Comparison of ENCODE assay signal across 20 cellular contexts in the genomic region with DNA sequence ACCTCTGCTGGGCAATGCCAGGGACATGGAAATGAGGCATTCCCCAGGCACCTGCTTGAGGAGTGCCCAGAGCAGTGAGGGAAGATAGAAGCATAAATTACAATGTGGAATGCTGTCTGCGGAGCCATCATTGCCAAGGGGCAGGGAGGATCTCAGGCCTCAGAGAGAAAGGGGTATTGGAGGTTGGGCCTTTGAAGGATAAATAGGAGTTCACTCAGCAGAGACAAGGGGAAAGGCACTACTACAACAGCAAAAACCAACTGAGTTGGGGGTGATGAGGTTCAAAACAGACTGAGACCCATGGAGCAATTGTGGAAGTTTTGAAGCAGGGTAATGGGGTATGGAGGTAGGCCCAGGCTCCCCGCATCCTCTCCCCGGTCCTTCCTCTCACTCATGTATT. TPM values are rescaled to one million over a fixed set of nuclear protein-coding genes. Genes with fewer than 3 reads are reported as not detected.
DNase-seq lines count a peak whose midpoint lies in the region; ATAC-seq and TF ChIP-seq lines count a peak whose summit lies in the region.
"Had no signal": no experiment of that assay in that cellular context is flagged by ENCODE, and none has a peak within 500 bp of the region (broad histone marks: within the 10 kb centered on the region; RNA-seq: fewer than 3 reads in every experiment).

No MANE protein-coding gene starts in this region.

- TF ChIP-seq POLR2A in HCT116 (IDR thresholded peaks at IDR 0.05; ENCODE audit: borderline replicate concordance, extremely low read depth, insufficient read depth, insufficient read length) = no peak

- BruUV-seq in Caco-2 (replicated peaks; lab: Mats Ljungman, UMichigan) (no TSS peak), HCT116 (replicated peaks; lab: Mats Ljungman, UMichigan) (no TSS peak)

- no peak for TF ChIP-seq RAD21 in HCT116 (IDR thresholded peaks at IDR 0.05; ENCODE audit: low read depth)

- H3K9me3 ChIP-seq in Caco-2 = no peaks in the 10 kb centered on the region
- H3K9me3 ChIP-seq in HCT116 (ENCODE audit: control insufficient read depth in 1 of 2, insufficient read depth in 1 of 2, low read depth in 1 of 2, low read length in 2 of 2) = no peaks in the 10 kb centered on the region
- H3K9me3 ChIP-seq: SJCRH30 had no signal

- H3K79me2 ChIP-seq in HCT116 (ENCODE audit: insufficient read depth, low read length) = no peaks in the 10 kb centered on the region

- no peak overlapping the region for H3K9ac ChIP-seq in HCT116 (ENCODE audit: low read length)

- no peak for TF ChIP-seq CTCF in Caco-2 (IDR thresholded peaks at IDR 0.05; ENCODE audit: insufficient read depth in 1 of 2, low read depth in 1 of 2, low read length in 1 of 2, severe bottlenecking in 1 of 2, unreplicated experiment in 1 of 2)
- TF ChIP-seq CTCF in HCT116 (IDR thresholded peaks at IDR 0.05 in 2 of 3, conservative IDR thresholded peaks at IDR 0.05 in 1 of 3; ENCODE audit: borderline replicate concordance in 1 of 3, insufficient read depth in 1 of 3, low read depth in 2 of 3, low read length in 2 of 3) = no peak
- TF ChIP-seq CTCF in brain (conservative IDR thresholded peaks at IDR 0.05) = no peak
- no peak for TF ChIP-seq CTCF in neural crest cell (conservative IDR thresholded peaks at IDR 0.05)

- no peaks in the 10 kb centered on the region for H4K20me1 ChIP-seq in HCT116 (ENCODE audit: insufficient read depth)

- H2AFZ ChIP-seq in HCT116 (ENCODE audit: low read depth, low read length, poor library complexity, severe bottlenecking) = no peak overlapping the region

- H3K27me3 Mint-ChIP-seq in Caco-2 (ENCODE audit: insufficient read depth, unreplicated experiment) (no peaks in the 10 kb centered on the region), brain (peaks cover 3% of the 10 kb centered on the region), neural crest cell (ENCODE audit: low read depth) (peaks cover 22% of the 10 kb centered on the region)
- H3K27me3 Mint-ChIP-seq: CD4-positive, CD25-positive, alpha-beta regulatory T cell had no signal

- H3K4me1 Mint-ChIP-seq in Caco-2 (ENCODE audit: low read depth, unreplicated experiment) = no peaks in the 10 kb centered on the region
- peaks cover 44% of the 10 kb centered on the region for H3K4me1 Mint-ChIP-seq in brain
- peaks cover 32% of the 10 kb centered on the region for H3K4me1 Mint-ChIP-seq in neural crest cell

- intact Hi-C loops in Caco-2 (cut with micrococcal nuclease; ENCODE audit: unreplicated experiment) = no loop called here
- intact Hi-C loops in HCT116 (cut with micrococcal nuclease) = no loop called here

- no peaks in the 10 kb centered on the region for H3K9me3 Mint-ChIP-seq in Caco-2 (ENCODE audit: unreplicated experiment)
- H3K9me3 Mint-ChIP-seq in brain = no peaks in the 10 kb centered on the region
- H3K9me3 Mint-ChIP-seq in neural crest cell = no peaks in the 10 kb centered on the region
- H3K9me3 Mint-ChIP-seq: H9 had no signal

- H3K4me1 ChIP-seq in Caco-2 (no peaks in the 10 kb centered on the region), HCT116 (ENCODE audit: control insufficient read depth in 1 of 2, insufficient read depth in 2 of 2, low read length in 2 of 2) (peaks cover 0 to 18% of the 10 kb centered on the region in 2 experiments; a peak in 1 of 4 replicates)
- H3K4me1 ChIP-seq: SJCRH30 had no signal

- 0 out of 2 replicates have a peak overlapping the region, but pooled peaks have one; percentile 9 for H3K27ac ChIP-seq in HCT116 (ENCODE audit: low read depth, low read length)
- H3K27ac ChIP-seq: HL-60, SJCRH30 had no signal

- peaks cover 67% of the 10 kb centered on the region for H3K36me3 Mint-ChIP-seq in Caco-2 (ENCODE audit: insufficient read depth, unreplicated experiment)
- H3K36me3 Mint-ChIP-seq in brain = peaks cover 34% of the 10 kb centered on the region
- peaks cover 12% of the 10 kb centered on the region for H3K36me3 Mint-ChIP-seq in neural crest cell (ENCODE audit: low read depth)

- H3K4me3 ChIP-seq in Caco-2 (ENCODE audit: low read depth, low read length) (no peak overlapping the region), HCT116 (replicated peaks in 1 of 2; ENCODE audit: low read depth in 1 of 2, low read length in 2 of 2) (no peak overlapping the region)
- H3K4me3 ChIP-seq: SJCRH30 had no signal

- DNase-seq in Caco-2 (no peak), HCT116 (ENCODE audit: low read depth, low spot score) (no peak), neural crest cell (ENCODE audit: low read depth, low spot score) (no peak), NCI-H1105 (lab: John Stamatoyannopoulos, UW) (no peak), NCI-H2196 (lab: John Stamatoyannopoulos, UW; ENCODE audit: unreplicated experiment) (no peak)
- no peak for DNase-seq in stimulated activated naive CD4-positive, alpha-beta T cell treated with Interleukin-2 at 50 U/mL for 16 hours (lab: John Stamatoyannopoulos, UW)
- DNase-seq: CD4-positive, CD25-positive, alpha-beta regulatory T cell; DMS79 treated with DMSO at 0.1 percent for 48 hours; H9; KBM-7; NCI-H1092; NCI-H146; NCI-H2029; NCI-H226; NCI-H510A treated with DMSO at 0.1 percent for 48 hours; NCI-H748 treated with DMSO at 0.1 percent for 48 hours; NK-92 treated with Interleukin-12 subunit alpha and Interleukin-12 subunit beta, amount 100 ng/mL, for 24 hours; SJCRH30 had no signal

- RAD21 ChIA-PET in HCT116 (lab: Charles Lee; ENCODE audit: low non-redundant PET in 1 of 2, low total read pairs in 2 of 2, uncharacterized antibody in 2 of 2, unreplicated experiment in 2 of 2) = no interaction called here

- H3K4me2 ChIP-seq in HCT116 (ENCODE audit: low read length) = no peak overlapping the region

- H3K36me3 ChIP-seq in Caco-2 (ENCODE audit: control insufficient read depth, insufficient read depth, low read length) (peaks cover 2% of the 10 kb centered on the region; the same call in 1 of the 2 replicates), HCT116 (ENCODE audit: control insufficient read depth in 1 of 2, insufficient read depth in 2 of 2, low read length in 2 of 2) (peaks cover 2 to 7% of the 10 kb centered on the region in 2 experiments; a peak in 3 of 4 replicates)

- POLR2A ChIA-PET in Caco-2 (lab: Charles Lee) = no interaction called here
- POLR2A ChIA-PET in HCT116 (lab: Charles Lee) = no interaction called here

- ATAC-seq in HCT116 = no peak

- CTCF ChIA-PET in Caco-2 (lab: Charles Lee) = no interaction called here
- CTCF ChIA-PET in HCT116 (lab: Charles Lee) = no interaction called here

- H3K4me3 Mint-ChIP-seq in Caco-2 (ENCODE audit: unreplicated experiment) = no peak overlapping the region
- no peak overlapping the region for H3K4me3 Mint-ChIP-seq in brain
- peak overlapping the region; percentile 65 for H3K4me3 Mint-ChIP-seq in neural crest cell
- H3K4me3 Mint-ChIP-seq: CD4-positive, CD25-positive, alpha-beta regulatory T cell; H9 had no signal

- H3K9me2 ChIP-seq in HCT116 (ENCODE audit: insufficient read depth) = no peaks in the 10 kb centered on the region

- peak overlapping the region; percentile 8 for H3K27ac Mint-ChIP-seq in Caco-2 (ENCODE audit: unreplicated experiment)
- H3K27ac Mint-ChIP-seq in brain = peak overlapping the region in 4 of 5 experiments; percentile 7 to 83 (median 72)
- H3K27ac Mint-ChIP-seq in neural crest cell (ENCODE audit: unreplicated experiment) = no peak overlapping the region

- no peaks in the 10 kb centered on the region for H3K27me3 ChIP-seq in Caco-2 (replicated peaks; ENCODE audit: control insufficient read depth, insufficient read depth, low read length)
- no peaks in the 10 kb centered on the region for H3K27me3 ChIP-seq in HCT116 (ENCODE audit: insufficient read depth, low read length)
- H3K27me3 ChIP-seq: SJCRH30 had no signal

TF ChIP-seq in HCT116, 20 proteins besides CTCF, POLR2A, EP300 and RAD21 (continues in another document):
- TF ChIP-seq ZNF274 (IDR thresholded peaks at IDR 0.05; ENCODE audit: low read depth, low read length) (no peak), POLR2AphosphoS5 (IDR thresholded peaks at IDR 0.05; ENCODE audit: low read depth, low read length) (no peak), SIN3A (IDR thresholded peaks at IDR 0.05; ENCODE audit: low read depth) (no peak), CEBPB (IDR thresholded peaks at IDR 0.05; ENCODE audit: low read depth) (no peak), FOSL1 (IDR thresholded peaks at IDR 0.05; ENCODE audit: low read depth) (no peak), ELF1 (IDR thresholded peaks at IDR 0.05; ENCODE audit: borderline replicate concordance, low read depth) (no peak), YY1 (IDR thresholded peaks at IDR 0.05; ENCODE audit: extremely low read depth, insufficient replicate concordance, low read depth, low read length) (no peak), CBX3 (IDR thresholded peaks at IDR 0.05; ENCODE audit: low read depth) (no peak), EZH2 (IDR thresholded peaks at IDR 0.05) (no peak), EGR1 (IDR thresholded peaks at IDR 0.05; ENCODE audit: low read depth) (no peak)
- TF ChIP-seq, protein P1, sequence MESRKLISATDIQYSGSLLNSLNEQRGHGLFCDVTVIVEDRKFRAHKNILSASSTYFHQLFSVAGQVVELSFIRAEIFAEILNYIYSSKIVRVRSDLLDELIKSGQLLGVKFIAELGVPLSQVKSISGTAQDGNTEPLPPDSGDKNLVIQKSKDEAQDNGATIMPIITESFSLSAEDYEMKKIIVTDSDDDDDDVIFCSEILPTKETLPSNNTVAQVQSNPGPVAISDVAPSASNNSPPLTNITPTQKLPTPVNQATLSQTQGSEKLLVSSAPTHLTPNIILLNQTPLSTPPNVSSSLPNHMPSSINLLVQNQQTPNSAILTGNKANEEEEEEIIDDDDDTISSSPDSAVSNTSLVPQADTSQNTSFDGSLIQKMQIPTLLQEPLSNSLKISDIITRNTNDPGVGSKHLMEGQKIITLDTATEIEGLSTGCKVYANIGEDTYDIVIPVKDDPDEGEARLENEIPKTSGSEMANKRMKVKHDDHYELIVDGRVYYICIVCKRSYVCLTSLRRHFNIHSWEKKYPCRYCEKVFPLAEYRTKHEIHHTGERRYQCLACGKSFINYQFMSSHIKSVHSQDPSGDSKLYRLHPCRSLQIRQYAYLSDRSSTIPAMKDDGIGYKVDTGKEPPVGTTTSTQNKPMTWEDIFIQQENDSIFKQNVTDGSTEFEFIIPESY (IDR thresholded peaks at IDR 0.05; ENCODE audit: extremely low read depth, insufficient replicate concordance, low read length) = no peak

RNA-seq across cellular contexts. Expression of a gene that starts 32.8 kb away (rescaled TPM):
- total RNA-seq in Caco-2 (2022) (109 and 118 TPM in 2 replicates), HCT116 (2021; ENCODE audit: unreplicated experiment) (298 TPM), neural crest cell (128 and 132 TPM in 2 replicates)
- 252 and 301 TPM in 2 replicates for polyA plus RNA-seq in HCT116 (2012)
- 39.4 TPM for polyA plus RNA-seq in brain (ENCODE audit: insufficient read depth, low read depth, low replicate concordance)
